In the genomic region with DNA sequence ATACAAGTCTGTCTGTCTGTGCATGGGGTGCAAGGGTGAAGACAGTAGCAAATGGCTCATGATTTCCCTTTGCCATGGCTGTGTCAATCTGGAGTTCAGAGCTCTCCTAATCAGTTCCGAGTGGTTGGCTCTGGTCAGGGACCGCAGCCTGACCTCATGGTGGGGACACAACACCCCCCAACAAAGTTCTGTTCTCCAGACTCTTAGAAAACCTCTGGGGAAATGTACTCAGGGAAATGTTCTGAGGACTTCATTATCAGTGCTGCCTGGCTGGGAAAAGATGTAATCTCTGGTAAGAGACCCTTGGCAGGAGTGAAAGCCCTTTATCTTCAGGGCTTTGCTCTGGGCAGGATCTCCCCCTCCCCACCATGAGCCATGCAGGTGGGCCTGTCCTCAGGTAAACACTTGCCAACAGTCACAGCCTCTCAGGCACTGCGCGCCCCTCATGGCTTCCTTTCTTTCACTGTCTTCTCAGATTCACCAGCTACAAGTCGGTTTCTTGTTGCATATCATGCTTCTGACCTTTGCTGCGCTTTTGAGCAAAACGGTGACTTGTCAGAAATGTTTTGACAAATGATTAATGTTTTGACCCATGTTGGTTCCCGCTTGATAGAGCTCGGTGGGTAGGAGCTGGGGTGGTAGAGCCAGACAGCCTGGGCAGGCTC, we compare ENCODE assay signal across 8 cellular contexts.
DNase-seq lines count a peak whose midpoint lies in the region; ATAC-seq and TF ChIP-seq lines count a peak whose summit lies in the region.

No MANE protein-coding gene starts in this region.

- 25 to 26% methylated on average over 9 of the region's 9 CpGs for WGBS in aorta, 2 donors
- WGBS in upper lobe of left lung, 2 donors: 70 to 72% methylated on average over 9 of the region's 9 CpGs

- ATAC-seq in Right ventricle myocardium inferior (peak; percentile 24), aorta (ENCODE audit: low FRiP score) (peak; percentile 8), upper lobe of left lung (ENCODE audit: low FRiP score in 2 of 2) (no peak)

- H3K9ac ChIP-seq in colonic mucosa (ENCODE audit: low read depth in 2 of 2, low read length in 2 of 2): no peak overlapping the region

- H3K4me1 ChIP-seq in left ventricle myocardium inferior (peaks cover 27% of the 10 kb centered on the region), Peyer's patch (peaks cover 0 to 8% (median 2%) of the 10 kb centered on the region in 4 donors), colonic mucosa (no peaks in the 10 kb centered on the region), aorta (ENCODE audit: control insufficient read depth in 1 of 2, insufficient read depth in 2 of 2, low read length in 2 of 2) (no peaks in the 10 kb centered on the region), upper lobe of left lung (peaks cover 8 to 18% (median 11%) of the 10 kb centered on the region in 4 donors)

- H3K9me3 ChIP-seq in left ventricle myocardium inferior (replicated peaks) (peaks cover 4% of the 10 kb centered on the region), Peyer's patch (no peaks in the 10 kb centered on the region), colonic mucosa (no peaks in the 10 kb centered on the region), aorta (ENCODE audit: control insufficient read depth, low read length) (no peaks in the 10 kb centered on the region), upper lobe of left lung (no peaks in the 10 kb centered on the region)

- no peaks in the 10 kb centered on the region for H3K27me3 ChIP-seq in left ventricle myocardium inferior (ENCODE audit: low read depth)
- H3K27me3 ChIP-seq in Peyer's patch: no peaks in the 10 kb centered on the region
- no peaks in the 10 kb centered on the region for H3K27me3 ChIP-seq in colonic mucosa
- no peaks in the 10 kb centered on the region for H3K27me3 ChIP-seq in aorta (ENCODE audit: control insufficient read depth in 1 of 2, insufficient read depth in 2 of 2, low read length in 1 of 2)
- no peaks in the 10 kb centered on the region for H3K27me3 ChIP-seq in upper lobe of left lung

- H3K36me3 ChIP-seq in left ventricle myocardium inferior: peaks cover 3% of the 10 kb centered on the region
- H3K36me3 ChIP-seq in Peyer's patch: no peaks in the 10 kb centered on the region
- H3K36me3 ChIP-seq in colonic mucosa: no peaks in the 10 kb centered on the region
- H3K36me3 ChIP-seq in aorta (ENCODE audit: control insufficient read depth in 1 of 2, insufficient read depth in 2 of 2, low read length in 1 of 2): no peaks in the 10 kb centered on the region
- no peaks in the 10 kb centered on the region for H3K36me3 ChIP-seq in upper lobe of left lung

- H3K27ac ChIP-seq in left ventricle myocardium inferior (replicated peaks): no peak overlapping the region
- H3K27ac ChIP-seq in Peyer's patch: peak overlapping the region in 3 of 4 donors; percentile 52 to 85 (median 67)
- peak overlapping the region; percentile 40 for H3K27ac ChIP-seq in colonic mucosa
- peak overlapping the region in 1 of 2 donors; percentile 19 for H3K27ac ChIP-seq in aorta (ENCODE audit: low read depth in 1 of 2, low read length in 2 of 2)
- H3K27ac ChIP-seq in upper lobe of left lung: peak overlapping the region in 2 of 4 donors; percentile 2 to 46

- intact Hi-C loops in Right ventricle myocardium inferior (cut with DNase I): no loop called here
- intact Hi-C loops in left ventricle myocardium inferior (cut with micrococcal nuclease): no loop called here
- intact Hi-C loops in colonic mucosa (cut with DNase I): no loop called here
- intact Hi-C loops in aorta (cut with DNase I): no loop called here

- H3K4me3 ChIP-seq in left ventricle myocardium inferior (no peak overlapping the region), Peyer's patch (peak overlapping the region in 3 of 4 donors; percentile 0 to 28 (median 24)), colonic mucosa (no peak overlapping the region), aorta (ENCODE audit: low read length in 2 of 2) (no peak overlapping the region), upper lobe of left lung (no peak overlapping the region)

- no peak for TF ChIP-seq CTCF in left ventricle myocardium inferior (IDR thresholded peaks at IDR 0.05; ENCODE audit: borderline replicate concordance)
- no peak for TF ChIP-seq CTCF in Peyer's patch (IDR thresholded peaks at IDR 0.05)
- TF ChIP-seq CTCF in colonic mucosa (IDR thresholded peaks at IDR 0.05): no peak
- no peak for TF ChIP-seq CTCF in upper lobe of left lung (IDR thresholded peaks at IDR 0.05)

- DNase-seq in Right ventricle myocardium inferior (ENCODE audit: missing footprints) (no peak), left ventricle myocardium inferior (no peak), Peyer's patch (peak in 1 of 3 donors; percentile 59), colonic mucosa (no peak), aorta (no peak), upper lobe of left lung (no peak), HT-29 (ENCODE audit: low spot score) (no peak), SW 1271 (lab: John Stamatoyannopoulos, UW) (no peak)

- TF ChIP-seq POLR2A in Peyer's patch (IDR thresholded peaks at IDR 0.05) (no peak), upper lobe of left lung (IDR thresholded peaks at IDR 0.05) (no peak)

- TF ChIP-seq EP300 in upper lobe of left lung (IDR thresholded peaks at IDR 0.05): no peak

Comparison
In these comparisons a context has a peak if more than half of its experiments do, and no peak if none do; other contexts are left out.
1. ATAC-seq: peak in Right ventricle myocardium inferior (single experiment) and aorta (single experiment); none in upper lobe of left lung (0 of 2).
2. H3K4me3 ChIP-seq: peak in Peyer's patch (3 of 4); none in left ventricle myocardium inferior (single experiment), colonic mucosa (single experiment), aorta (0 of 2) and upper lobe of left lung (0 of 4).